26 cellular contexts compared by ENCODE assay signal in genomic region chr7:115662676-115663075, GRCh38.
"Had no signal": no experiment of that assay in that cellular context is flagged by ENCODE, and none has a peak within 500 bp of the region (broad histone marks: within the 10 kb centered on the region; RNA-seq: fewer than 3 reads in every experiment).

No MANE protein-coding gene starts in this region.

- FAIRE-seq: islet of Langerhans had no signal

- H3K36me3 ChIP-seq: gastroesophageal sphincter, heart right ventricle, left lung, prostate gland, right atrium auricular region, stomach, tibial artery had no signal

- H3K27me3 Mint-ChIP-seq: naive B cell; natural killer cell treated with Interleukin-12 subunit alpha and Interleukin-12 subunit beta and Interleukin-15 and Interleukin-18, amount 100 ng/mL, for 72 hours; type B pancreatic cell had no signal

- H3K36me3 Mint-ChIP-seq: naive B cell; natural killer cell treated with Interleukin-12 subunit alpha and Interleukin-12 subunit beta and Interleukin-15 and Interleukin-18, amount 100 ng/mL, for 72 hours; stimulated activated effector memory CD8-positive, alpha-beta T cell treated with anti-CD3 and anti-CD28 coated beads, Interleukin-12 subunit alpha, Interleukin-12 subunit beta, amount 100 ng/mL, for 72 hours; type B pancreatic cell had no signal

- H3K4me1 Mint-ChIP-seq: naive B cell; stimulated activated effector memory CD8-positive, alpha-beta T cell treated with anti-CD3 and anti-CD28 coated beads, Interleukin-12 subunit alpha, Interleukin-12 subunit beta, amount 100 ng/mL, for 72 hours had no signal

- H3K27me3 ChIP-seq: dorsolateral prefrontal cortex, foreskin keratinocyte, gastroesophageal sphincter, heart right ventricle, left lung, right atrium auricular region, stomach, tibial artery had no signal

- H3K27ac ChIP-seq: dorsolateral prefrontal cortex, foreskin keratinocyte, gastroesophageal sphincter, heart right ventricle, left lung, prostate gland, right atrium auricular region, stomach, tibial artery had no signal

- H3K27ac Mint-ChIP-seq: mesothelial cell of epicardium; naive B cell; natural killer cell treated with Interleukin-12 subunit alpha and Interleukin-12 subunit beta and Interleukin-15 and Interleukin-18, amount 100 ng/mL, for 72 hours; stimulated activated effector memory CD8-positive, alpha-beta T cell treated with anti-CD3 and anti-CD28 coated beads, Interleukin-12 subunit alpha, Interleukin-12 subunit beta, amount 100 ng/mL, for 72 hours; type B pancreatic cell had no signal

- H3K4me3 Mint-ChIP-seq: mesothelial cell of epicardium; naive B cell; natural killer cell treated with Interleukin-12 subunit alpha and Interleukin-12 subunit beta and Interleukin-15 and Interleukin-18, amount 100 ng/mL, for 72 hours; neural crest cell; stimulated activated effector memory CD8-positive, alpha-beta T cell treated with anti-CD3 and anti-CD28 coated beads, Interleukin-12 subunit alpha, Interleukin-12 subunit beta, amount 100 ng/mL, for 72 hours; type B pancreatic cell had no signal

- H3K4me1 ChIP-seq: foreskin keratinocyte, gastroesophageal sphincter, heart right ventricle, left lung, prostate gland, right atrium auricular region, stomach, tibial artery had no signal

- H3K9me3 Mint-ChIP-seq: naive B cell; natural killer cell treated with Interleukin-12 subunit alpha and Interleukin-12 subunit beta and Interleukin-15 and Interleukin-18, amount 100 ng/mL, for 72 hours; neural crest cell; stimulated activated effector memory CD8-positive, alpha-beta T cell treated with anti-CD3 and anti-CD28 coated beads, Interleukin-12 subunit alpha, Interleukin-12 subunit beta, amount 100 ng/mL, for 72 hours; type B pancreatic cell had no signal

- H3K9me3 ChIP-seq: gastroesophageal sphincter, heart right ventricle, left lung, mucosa of descending colon, prostate gland, right atrium auricular region, stomach, tibial artery had no signal

- H3K4me3 ChIP-seq: dorsolateral prefrontal cortex, gastroesophageal sphincter, heart right ventricle, left lung, mucosa of descending colon, prostate gland, right atrium auricular region, stomach, tibial artery had no signal

- ATAC-seq: gastroesophageal sphincter; heart right ventricle; left cardiac atrium; left lung; mucosa of descending colon; natural killer cell treated with Interleukin-12 subunit alpha and Interleukin-12 subunit beta and Interleukin-15 and Interleukin-18, amount 100 ng/mL, for 72 hours; sciatic nerve; stimulated activated effector memory CD8-positive, alpha-beta T cell treated with anti-CD3 and anti-CD28 coated beads, Interleukin-12 subunit alpha, Interleukin-12 subunit beta, amount 100 ng/mL, for 72 hours had no signal

- DNase-seq: cortex of kidney; dorsolateral prefrontal cortex; effector CD4-positive, alpha-beta T cell; glutamatergic neuron; heart right ventricle; hippocampal formation; left cardiac atrium; left lung; mucosa of descending colon; naive B cell; stimulated activated CD4-positive, alpha-beta T cell treated with anti-CD3 and anti-CD28 coated beads, Interleukin-2, amount 100 ng/mL, for 24 hours; stimulated activated CD4-positive, alpha-beta T cell treated with anti-CD3 and anti-CD28 coated beads, Interleukin-4, amount 100 ng/mL, for 24 hours; stimulated activated naive CD4-positive, alpha-beta T cell treated with Interleukin-2 at 50 U/mL for 16 hours; stomach; tibial artery had no signal
